Comparison of ENCODE assay signal across 18 cellular contexts in genomic region chr11:125348141-125348651, GRCh38.
DNase-seq lines count a peak whose midpoint lies in the region; ATAC-seq, FAIRE-seq and TF ChIP-seq lines count a peak whose summit lies in the region.
"Had no signal": no experiment of that assay in that cellular context is flagged by ENCODE, and none has a peak within 500 bp of the region (broad histone marks: within the 10 kb centered on the region; RNA-seq: fewer than 3 reads in every experiment).

No MANE protein-coding gene starts in this region.

- TF ChIP-seq EP300 in K562 (IDR thresholded peaks at IDR 0.05; ENCODE audit: low read length) = no peak

- FAIRE-seq in K562 (lab: Jason Lieb, UNC) = no peak
- no peak for FAIRE-seq in frontal cortex (lab: Jason Lieb, UNC)
- FAIRE-seq: colon, TTC549 had no signal

- WGBS in K562 (ENCODE audit: insufficient coverage, low coverage, missing lambda C conversion rate) = 8% methylated on average over 13 of the region's 13 CpGs

- intact Hi-C loops in K562 (cut with micrococcal nuclease) (loop anchor here (1.0 to 10.0 kb wide), 3 partner anchors 183 to 257 kb away; partner anchors contain the start of gene PKNOX2), lower lobe of right lung (cut with DNase I) (loop anchor here (10.0 kb wide), 1 partner anchor 57 kb away; no protein-coding TSS in a partner anchor)

- no peaks in the 10 kb centered on the region for H3K4me1 ChIP-seq in Loucy (ENCODE audit: insufficient read depth, low read length, poor library complexity, severe bottlenecking)
- peaks cover 0 to 12% of the 10 kb centered on the region in 2 experiments; a peak in 2 of 5 replicates for H3K4me1 ChIP-seq in K562 (replicated peaks in 1 of 2; ENCODE audit: control insufficient read depth in 2 of 2, insufficient read depth in 2 of 2, low read length in 2 of 2)
- peaks cover 6% of the 10 kb centered on the region for H3K4me1 ChIP-seq in lower lobe of right lung
- H3K4me1 ChIP-seq in skeletal muscle tissue (ENCODE audit: control insufficient read depth in 3 of 3, insufficient read depth in 3 of 3, low read length in 3 of 3) = peaks cover 22 to 46% (median 43%) of the 10 kb centered on the region in 3 donors

- H3K9me1 ChIP-seq in K562 (ENCODE audit: control insufficient read depth, insufficient read depth, low read length) = peaks cover 2% of the 10 kb centered on the region

- in situ Hi-C loops in K562 (cut with MboI) = loop anchor here (25.0 kb wide), 1 partner anchor 386 kb away; the partner anchor contains the start of gene CCDC15

- no peak for TF ChIP-seq POLR2A in K562 (conservative IDR thresholded peaks at IDR 0.05)

- no peak overlapping the region for H3K4me2 ChIP-seq in Loucy (ENCODE audit: low read depth, low read length, poor library complexity, severe bottlenecking)
- H3K4me2 ChIP-seq in K562 (ENCODE audit: insufficient read depth, low read length) = no peak overlapping the region

- H3K9me3 Mint-ChIP-seq in activated T-cell treated with anti-CD3 and anti-CD28 coated beads, Interleukin-2, amount 50 U/mL, for 24 hours = no peaks in the 10 kb centered on the region
- H3K9me3 Mint-ChIP-seq: activated naive CD8-positive, alpha-beta T cell treated with anti-CD3 and anti-CD28 coated beads, Interleukin-2, amount 10 ng/mL, durations not matched to agents 7 days and 5 days; activated T-helper 1 cell treated with anti-CD3 and anti-CD28 coated beads, Interleukin-12 subunit alpha, Interleukin-12 subunit beta, Interleukin-2, Interleukin-4 antibody, amounts not matched to agents 30 ng/mL and 10 ng/mL and 1 ng/mL, durations not matched to agents 14 hours and 24 hours and 36 hours; stimulated activated memory B cell treated with anti-CD40 and anti-IgM and Interleukin-4, amounts not matched to agents 10 μg/mL and 1 μg/mL and 100 μg/mL, for 72 hours; T-cell had no signal

- TF ChIP-seq RAD21 in K562 (CRISPR knock-in tag; conservative IDR thresholded peaks at IDR 0.05 in 1 of 2, IDR thresholded peaks at IDR 0.05 in 1 of 2) = no peak

- ATAC-seq in K562 (no peak), lower lobe of right lung (no peak), HG02970 (IDR thresholded peaks at IDR 0.05; ENCODE audit: low FRiP score, unreplicated experiment) (no peak)
- ATAC-seq: stimulated activated memory B cell treated with anti-CD40 and anti-IgM and Interleukin-4, amounts not matched to agents 10 μg/mL and 1 μg/mL and 100 μg/mL, for 72 hours had no signal

- no peak overlapping the region for H3K9ac ChIP-seq in Loucy (ENCODE audit: low read depth, low read length, poor library complexity, severe bottlenecking)
- H3K9ac ChIP-seq in K562 (ENCODE audit: insufficient read depth in 1 of 2, low read depth in 2 of 2, low read length in 2 of 2) = peak overlapping the region in 1 of 2 experiments; percentile 57; a peak in 1 of 4 replicates
- peak overlapping the region in 2 of 3 donors; percentile 1 to 45 for H3K9ac ChIP-seq in skeletal muscle tissue (ENCODE audit: low read depth in 1 of 3, low read length in 3 of 3)

- BruUV-seq in K562 (replicated peaks; lab: Mats Ljungman, UMichigan) = no TSS peak

- DNase-seq in K562 (ENCODE audit: extremely low read depth in 1 of 4, low spot score in 3 of 4) (no peak), lower lobe of right lung (peak; percentile 35), frontal cortex (ENCODE audit: low spot score in 2 of 2) (no peak), SHP77 treated with DMSO at 0.1 percent for 48 hours (lab: John Stamatoyannopoulos, UW) (no peak)
- no peak for DNase-seq in activated T-cell treated with anti-CD3 and anti-CD28 coated beads, Interleukin-2, amount 50 U/mL, for 24 hours
- DNase-seq: GDM1, NCI-H2081 treated with DMSO at 0.1 percent for 48 hours, NCI-H524 treated with DMSO at 0.1 percent for 48 hours had no signal

- no peaks in the 10 kb centered on the region for H3K4me1 Mint-ChIP-seq in activated T-cell treated with anti-CD3 and anti-CD28 coated beads, Interleukin-2, amount 50 U/mL, for 24 hours (ENCODE audit: low read depth)
- H3K4me1 Mint-ChIP-seq: activated naive CD8-positive, alpha-beta T cell treated with anti-CD3 and anti-CD28 coated beads, Interleukin-2, amount 10 ng/mL, durations not matched to agents 7 days and 5 days had no signal

- no peak overlapping the region for H3K27ac Mint-ChIP-seq in activated T-cell treated with anti-CD3 and anti-CD28 coated beads, Interleukin-2, amount 50 U/mL, for 24 hours
- H3K27ac Mint-ChIP-seq: activated naive CD8-positive, alpha-beta T cell treated with anti-CD3 and anti-CD28 coated beads, Interleukin-2, amount 10 ng/mL, durations not matched to agents 7 days and 5 days; activated T-helper 1 cell treated with anti-CD3 and anti-CD28 coated beads, Interleukin-12 subunit alpha, Interleukin-12 subunit beta, Interleukin-2, Interleukin-4 antibody, amounts not matched to agents 30 ng/mL and 10 ng/mL and 1 ng/mL, durations not matched to agents 14 hours and 24 hours and 36 hours; stimulated activated memory B cell treated with anti-CD40 and anti-IgM and Interleukin-4, amounts not matched to agents 10 μg/mL and 1 μg/mL and 100 μg/mL, for 72 hours; T-cell had no signal

- POLR2A ChIA-PET in K562 (lab: Yijun Ruan, JAX) = interaction anchor here (0.5 to 0.7 kb wide), 3 partner anchors 8 to 342 kb away, joined by 3 to 4 read pairs (median 3); no protein-coding TSS in a partner anchor

- no peaks in the 10 kb centered on the region for H3K9me2 ChIP-seq in Loucy (replicated peaks; ENCODE audit: low read depth, low read length)

- H3K4me3 ChIP-seq in Loucy (ENCODE audit: low read length, poor library complexity, severe bottlenecking) = no peak overlapping the region
- no peak overlapping the region for H3K4me3 ChIP-seq in K562
- H3K4me3 ChIP-seq in lower lobe of right lung = no peak overlapping the region
- no peak overlapping the region for H3K4me3 ChIP-seq in skeletal muscle tissue (ENCODE audit: low read length in 3 of 3)
- H3K4me3 ChIP-seq: thyroid gland had no signal

- H3K36me3 ChIP-seq in Loucy (ENCODE audit: insufficient read depth, low read length) = no peaks in the 10 kb centered on the region
- H3K36me3 ChIP-seq in K562 (ENCODE audit: control insufficient read depth, insufficient read depth, low read length) = no peaks in the 10 kb centered on the region
- H3K36me3 ChIP-seq in lower lobe of right lung = no peaks in the 10 kb centered on the region
- no peaks in the 10 kb centered on the region for H3K36me3 ChIP-seq in skeletal muscle tissue (ENCODE audit: control insufficient read depth in 3 of 3, insufficient read depth in 3 of 3, low read length in 3 of 3)
- H3K36me3 ChIP-seq: thyroid gland had no signal

- CTCF ChIA-PET in K562 (lab: Yijun Ruan, JAX; ENCODE audit: low intra/inter-chr PET ratio) = interaction anchor here (0.5 to 1.4 kb wide), 2 partner anchors 232 to 386 kb away, joined by 3 to 9 read pairs; no protein-coding TSS in a partner anchor

- H4K20me1 ChIP-seq in Loucy (ENCODE audit: insufficient read depth, low read length, poor library complexity, severe bottlenecking) = no peaks in the 10 kb centered on the region
- H4K20me1 ChIP-seq in K562 (replicated peaks; ENCODE audit: control insufficient read depth, insufficient read depth, low read length) = no peaks in the 10 kb centered on the region

- H3F3A ChIP-seq in Loucy (ENCODE audit: low read depth) = no peaks in the 10 kb centered on the region

- H3K36me3 Mint-ChIP-seq in activated T-cell treated with anti-CD3 and anti-CD28 coated beads, Interleukin-2, amount 50 U/mL, for 24 hours (ENCODE audit: low read depth) = no peaks in the 10 kb centered on the region
- H3K36me3 Mint-ChIP-seq: activated naive CD8-positive, alpha-beta T cell treated with anti-CD3 and anti-CD28 coated beads, Interleukin-2, amount 10 ng/mL, durations not matched to agents 7 days and 5 days; stimulated activated memory B cell treated with anti-CD40 and anti-IgM and Interleukin-4, amounts not matched to agents 10 μg/mL and 1 μg/mL and 100 μg/mL, for 72 hours; T-cell had no signal

- peaks cover 21% of the 10 kb centered on the region for H3K27me3 Mint-ChIP-seq in activated T-cell treated with anti-CD3 and anti-CD28 coated beads, Interleukin-2, amount 50 U/mL, for 24 hours

- H2AFZ ChIP-seq in Loucy (ENCODE audit: low read length) (peak overlapping the region; percentile 72), K562 (ENCODE audit: low read depth, low read length) (peak overlapping the region; percentile 48; the same call in 1 of the 2 replicates)

- TF ChIP-seq CTCF in Loucy (conservative IDR thresholded peaks at IDR 0.05; ENCODE audit: low read length) (no peak), K562 (IDR thresholded peaks at IDR 0.05 in 2 of 3, conservative IDR thresholded peaks at IDR 0.05 in 1 of 3; ENCODE audit: insufficient read depth in 2 of 3, low read depth in 1 of 3, low read length in 3 of 3) (no peak), lower lobe of right lung (IDR thresholded peaks at IDR 0.05) (no peak)

- H3K9me3 ChIP-seq in Loucy (ENCODE audit: insufficient read depth, low read depth, low read length) (no peaks in the 10 kb centered on the region), K562 (replicated peaks; ENCODE audit: control insufficient read depth, insufficient read depth, low read depth, low read length) (no peaks in the 10 kb centered on the region), lower lobe of right lung (no peaks in the 10 kb centered on the region), skeletal muscle tissue (ENCODE audit: control insufficient read depth in 3 of 3, low read length in 3 of 3) (no peaks in the 10 kb centered on the region)
- H3K9me3 ChIP-seq: thyroid gland had no signal

- no peak overlapping the region for H3K4me3 Mint-ChIP-seq in activated T-cell treated with anti-CD3 and anti-CD28 coated beads, Interleukin-2, amount 50 U/mL, for 24 hours
- H3K4me3 Mint-ChIP-seq: activated naive CD8-positive, alpha-beta T cell treated with anti-CD3 and anti-CD28 coated beads, Interleukin-2, amount 10 ng/mL, durations not matched to agents 7 days and 5 days; activated T-helper 1 cell treated with anti-CD3 and anti-CD28 coated beads, Interleukin-12 subunit alpha, Interleukin-12 subunit beta, Interleukin-2, Interleukin-4 antibody, amounts not matched to agents 30 ng/mL and 10 ng/mL and 1 ng/mL, durations not matched to agents 14 hours and 24 hours and 36 hours; stimulated activated memory B cell treated with anti-CD40 and anti-IgM and Interleukin-4, amounts not matched to agents 10 μg/mL and 1 μg/mL and 100 μg/mL, for 72 hours; T-cell had no signal

- H3K27ac ChIP-seq in K562 (ENCODE audit: extremely low read depth, low read depth, low read length) = no peak overlapping the region
- no peak overlapping the region for H3K27ac ChIP-seq in lower lobe of right lung
- no peak overlapping the region for H3K27ac ChIP-seq in skeletal muscle tissue (ENCODE audit: low read depth, low read length)
- H3K27ac ChIP-seq: thyroid gland had no signal

- H3K79me2 ChIP-seq in Loucy (ENCODE audit: insufficient read depth, low read length) (no peaks in the 10 kb centered on the region), K562 (ENCODE audit: control insufficient read depth, insufficient read depth, low read length) (no peaks in the 10 kb centered on the region)

- H3K27me3 ChIP-seq in Loucy (ENCODE audit: insufficient read depth, low read length, poor library complexity, severe bottlenecking) (no peaks in the 10 kb centered on the region), K562 (ENCODE audit: control insufficient read depth in 2 of 2, insufficient read depth in 2 of 2, low read length in 2 of 2) (peaks cover 30 to 89% of the 10 kb centered on the region in 2 experiments), lower lobe of right lung (ENCODE audit: low read depth) (peaks cover 7% of the 10 kb centered on the region), skeletal muscle tissue (ENCODE audit: control insufficient read depth in 3 of 3, insufficient read depth in 3 of 3, low read length in 3 of 3) (no peaks in the 10 kb centered on the region)
- H3K27me3 ChIP-seq: thyroid gland had no signal
